Comparison of ENCODE assay signal across 1 cellular context in the genomic region with DNA sequence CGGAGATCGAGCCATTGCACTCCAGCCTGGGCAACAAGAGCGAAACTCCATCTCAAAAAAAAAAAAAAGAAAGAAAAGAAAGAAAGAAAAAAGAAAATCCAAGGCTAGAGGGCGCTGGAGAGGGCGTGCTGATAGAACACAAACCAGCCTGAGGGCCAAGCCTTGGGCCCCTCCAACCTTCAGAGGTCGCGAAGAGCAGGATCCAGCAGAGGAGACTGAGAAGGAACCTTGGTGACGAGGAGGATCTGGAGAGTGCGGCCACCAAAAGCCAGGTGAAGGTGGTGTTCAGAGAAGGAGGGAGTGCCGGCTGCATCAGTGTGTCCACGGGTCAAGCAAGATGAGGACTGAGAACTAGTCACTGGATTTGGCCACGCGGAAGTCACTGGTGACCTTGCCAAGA.
TF ChIP-seq lines count a peak whose summit lies in the region.

No MANE protein-coding gene starts in this region.

TF ChIP-seq in GM23338, 12 proteins besides CTCF, POLR2A, EP300 and RAD21 (continued from another document):
- no peak for TF ChIP-seq ETS1 (IDR thresholded peaks at IDR 0.05)
- TF ChIP-seq EZH2 (IDR thresholded peaks at IDR 0.05; ENCODE audit: low read depth, unreplicated experiment), result no peak
- TF ChIP-seq ZNF331 (CRISPR knock-in tag; IDR thresholded peaks at IDR 0.05; ENCODE audit: low read depth), result no peak
TF ChIP-seq in GM23338: peak in this region for 0.
